ENCODE assay signal across 19 cellular contexts in the genomic region with DNA sequence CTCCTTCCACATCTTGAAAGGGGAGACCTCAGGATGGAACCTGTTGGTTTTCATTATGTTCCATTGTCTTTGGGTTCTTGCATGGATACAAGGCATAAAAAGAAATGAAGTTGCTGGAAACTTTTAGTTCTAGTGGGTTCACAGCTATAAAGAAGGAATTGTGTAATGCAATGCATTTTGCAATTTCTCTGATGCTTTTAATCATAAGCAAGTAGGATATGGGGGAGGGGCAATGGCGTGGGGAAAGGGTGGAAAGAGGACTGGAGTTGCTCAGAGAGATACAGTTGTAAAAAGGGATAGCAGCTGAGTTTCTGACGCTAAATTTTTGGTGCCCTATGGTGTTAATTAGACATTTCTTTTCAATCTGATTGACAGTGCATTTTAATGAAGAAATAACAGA.
DNase-seq lines count a peak whose midpoint lies in the region; ATAC-seq, FAIRE-seq and TF ChIP-seq lines count a peak whose summit lies in the region.
"Had no signal": no experiment of that assay in that cellular context is flagged by ENCODE, and none has a peak within 500 bp of the region (broad histone marks: within the 10 kb centered on the region; RNA-seq: fewer than 3 reads in every experiment).

No MANE protein-coding gene starts in this region.

- H3K4me3 Mint-ChIP-seq in glutamatergic neuron (ENCODE audit: unreplicated experiment), result no peak overlapping the region
- H3K4me3 Mint-ChIP-seq: stimulated activated naive B cell treated with anti-CD40 and anti-IgM and Interleukin-4, amounts not matched to agents 10 μg/mL and 1 μg/mL and 100 μg/mL, for 72 hours had no signal

- peaks cover 4% of the 10 kb centered on the region for H3K9me3 Mint-ChIP-seq in glutamatergic neuron (ENCODE audit: unreplicated experiment)

- H3K4me3 ChIP-seq in fibroblast of the aortic adventitia (ENCODE audit: low read depth, low read length), result no peak overlapping the region
- H3K4me3 ChIP-seq: PC-9, transverse colon had no signal

- DNase-seq in left cardiac atrium (peak; percentile 30), cardiac septum (ENCODE audit: low spot score) (no peak), OCI-M1 (lab: John Stamatoyannopoulos, UW) (peak; percentile 25), fibroblast of the aortic adventitia (ENCODE audit: low read depth) (peak; percentile 56), frontal cortex (ENCODE audit: low spot score in 2 of 2) (no peak), glutamatergic neuron (no peak), NCI-H2196 treated with DMSO at 0.1 percent for 48 hours (lab: John Stamatoyannopoulos, UW; ENCODE audit: unreplicated experiment) (no peak)
- DNase-seq: activated CD4-positive, alpha-beta T cell treated with anti-CD3 and anti-CD28 coated beads for 4 hours; activated CD8-positive, alpha-beta memory T cell treated with anti-CD3 and anti-CD28 coated beads, Interleukin-2, amount 50 U/mL, for 4 hours; aorta; NCI-H187 treated with DMSO at 0.1 percent for 48 hours; PC-9; posterior cingulate gyrus; stimulated activated CD4-positive, alpha-beta T cell treated with anti-CD3 and anti-CD28 coated beads, Interleukin-12 subunit alpha, Interleukin-12 subunit beta, amount 100 ng/mL, for 4 hours; stimulated activated naive B cell treated with anti-CD40 and anti-IgM and Interleukin-4, amounts not matched to agents 10 μg/mL and 1 μg/mL and 100 μg/mL, for 72 hours; transverse colon had no signal

- no peaks in the 10 kb centered on the region for H3K27me3 Mint-ChIP-seq in glutamatergic neuron (ENCODE audit: unreplicated experiment)

- no peak overlapping the region for H3K27ac Mint-ChIP-seq in glutamatergic neuron (ENCODE audit: unreplicated experiment)
- H3K27ac Mint-ChIP-seq: stimulated activated naive B cell treated with anti-CD40 and anti-IgM and Interleukin-4, amounts not matched to agents 10 μg/mL and 1 μg/mL and 100 μg/mL, for 72 hours had no signal

- ATAC-seq in left cardiac atrium, result peak in 1 of 2 donors; percentile 30
- ATAC-seq in HG02885 (IDR thresholded peaks at IDR 0.05; ENCODE audit: poor library complexity, unreplicated experiment), result no peak
- ATAC-seq: stimulated activated naive B cell treated with anti-CD40 and anti-IgM and Interleukin-4, amounts not matched to agents 10 μg/mL and 1 μg/mL and 100 μg/mL, for 72 hours had no signal

- no peak for FAIRE-seq in frontal cortex (lab: Jason Lieb, UNC)
- FAIRE-seq: endometrium, HTR-8/SVneo had no signal

- intact Hi-C loops in left cardiac atrium (cut with DNase I) (no loop called here), cardiac septum (cut with DNase I) (no loop called here)

- no peak for TF ChIP-seq CTCF in fibroblast of the aortic adventitia (IDR thresholded peaks at IDR 0.05; ENCODE audit: insufficient read depth, low read length)
- TF ChIP-seq CTCF in glutamatergic neuron (IDR thresholded peaks at IDR 0.05; ENCODE audit: partially characterized antibody, unreplicated experiment), result no peak

- no peaks in the 10 kb centered on the region for H3K36me3 Mint-ChIP-seq in glutamatergic neuron (ENCODE audit: unreplicated experiment)
- H3K36me3 Mint-ChIP-seq: stimulated activated naive B cell treated with anti-CD40 and anti-IgM and Interleukin-4, amounts not matched to agents 10 μg/mL and 1 μg/mL and 100 μg/mL, for 72 hours had no signal

- peaks cover 5% of the 10 kb centered on the region for H3K4me1 Mint-ChIP-seq in glutamatergic neuron (ENCODE audit: low read depth, unreplicated experiment)
- H3K4me1 Mint-ChIP-seq: stimulated activated naive B cell treated with anti-CD40 and anti-IgM and Interleukin-4, amounts not matched to agents 10 μg/mL and 1 μg/mL and 100 μg/mL, for 72 hours had no signal

Comparison
In these comparisons a context has a peak if more than half of its experiments do, and no peak if none do; other contexts are left out.
1. DNase-seq: peak in left cardiac atrium (single experiment), OCI-M1 (single experiment) and fibroblast of the aortic adventitia (single experiment); none in cardiac septum (single experiment), frontal cortex (0 of 2), glutamatergic neuron (single experiment) and NCI-H2196 treated with DMSO at 0.1 percent for 48 hours (single experiment).